ENCODE assay signal across 8 cellular contexts in the genomic region with DNA sequence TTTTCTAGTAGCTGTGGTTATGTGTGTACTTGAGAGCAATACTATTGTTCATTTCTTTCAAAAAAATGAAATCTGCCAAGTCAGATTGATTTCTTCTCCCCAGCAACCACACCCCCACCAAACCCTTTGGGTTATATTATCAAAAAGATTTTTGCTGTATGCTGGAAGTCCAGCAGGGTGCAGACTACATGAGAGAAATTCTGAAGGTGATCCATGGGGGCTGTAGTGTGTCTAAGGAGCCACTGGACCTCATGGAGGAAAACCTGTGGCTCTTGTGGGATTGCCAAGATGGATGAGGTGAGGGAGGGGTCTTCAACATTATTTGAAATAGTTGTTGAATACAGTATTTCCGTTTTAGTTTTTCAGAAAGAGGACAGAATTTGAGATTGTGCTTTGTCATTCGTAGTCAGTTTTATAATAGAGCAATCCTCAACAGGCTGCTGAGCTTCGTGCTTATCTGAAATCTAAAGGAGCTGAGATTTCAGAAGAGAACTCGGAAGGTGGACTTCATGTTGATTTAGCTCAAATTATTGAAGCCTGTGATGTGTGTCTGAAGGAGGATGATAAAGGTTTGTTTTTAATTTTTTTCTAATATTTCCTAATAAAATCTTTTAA. TPM values are rescaled to one million over a fixed set of nuclear protein-coding genes. Genes with fewer than 3 reads are reported as not detected.
DNase-seq lines count a peak whose midpoint lies in the region; ATAC-seq and TF ChIP-seq lines count a peak whose summit lies in the region.

No MANE protein-coding gene starts in this region.

- no TSS peak for BruUV-seq in PC-9 (replicated peaks; lab: Mats Ljungman, UMichigan)

- intact Hi-C loops in PC-9 (cut with micrococcal nuclease; ENCODE audit: unreplicated experiment) = loop anchor here (10.0 kb wide), 2 partner anchors 208 to 308 kb away; a partner anchor contains a TSS

- no peaks in the 10 kb centered on the region for H3K9me3 ChIP-seq in PC-9 (ENCODE audit: insufficient read depth, low read depth)

- peak; percentile 56 for DNase-seq in ACHN
- peak; percentile 27 for DNase-seq in GM03348 (ENCODE audit: low spot score)
- peak in 1 of 2 experiments; percentile 50 for DNase-seq in PC-9
- no peak for DNase-seq in epithelial cell of proximal tubule (ENCODE audit: low read depth)
- DNase-seq in NK-92 (lab: John Stamatoyannopoulos, UW; ENCODE audit: unreplicated experiment) = no peak
- no peak for DNase-seq in NCI-H1694 (lab: John Stamatoyannopoulos, UW)

- in situ Hi-C loops in ACHN (cut with HindIII; ENCODE audit: low pct_ligation_motif_present, low pct_unique_long_range_greater_than_20kb, low sequenced_read_pairs) = no loop called here

- H3K4me3 ChIP-seq in PC-9 (peak overlapping the region; percentile 92; the same call in 1 of the 2 replicates), epithelial cell of proximal tubule (ENCODE audit: low read depth, low read length) (no peak overlapping the region)

- peaks cover 37% of the 10 kb centered on the region for H3K36me3 ChIP-seq in PC-9 (ENCODE audit: low read depth)

- H3F3A ChIP-seq in PC-9 (ENCODE audit: insufficient read depth, low read depth) = peaks cover 3% of the 10 kb centered on the region; the same call in 1 of the 2 replicates

- TF ChIP-seq CTCF in PC-9 (conservative IDR thresholded peaks at IDR 0.05) (no peak; the same call in 1 of the 2 replicates), epithelial cell of proximal tubule (conservative IDR thresholded peaks at IDR 0.05; ENCODE audit: low read depth, low read length) (peak; percentile 44)

- no peak overlapping the region for H2AFZ ChIP-seq in PC-9

- peaks cover 36% of the 10 kb centered on the region for H3K4me1 ChIP-seq in PC-9 (replicated peaks; ENCODE audit: insufficient read depth)

- H3K9me2 ChIP-seq in PC-9 (ENCODE audit: insufficient read depth) = no peaks in the 10 kb centered on the region

- no peaks in the 10 kb centered on the region for H3K27me3 ChIP-seq in PC-9 (ENCODE audit: insufficient read depth, low read depth)

- H3K27ac ChIP-seq in PC-9 = peak overlapping the region; percentile 14; the same call in 1 of the 2 replicates

- POLR2A ChIA-PET in PC-9 (lab: Charles Lee; ENCODE audit: unreplicated experiment) = no interaction called here

- H3K4me2 ChIP-seq in PC-9 = peak overlapping the region; percentile 85

- ATAC-seq in HG03460 (IDR thresholded peaks at IDR 0.05; ENCODE audit: unreplicated experiment) (no peak), HG02840 (IDR thresholded peaks at IDR 0.05; ENCODE audit: low FRiP score, unreplicated experiment) (no peak)

- CTCF ChIA-PET in PC-9 (lab: Charles Lee) = no interaction called here

- H3K79me2 ChIP-seq in PC-9 (ENCODE audit: low read depth) = peaks cover 75% of the 10 kb centered on the region

- H4K20me1 ChIP-seq in PC-9 (ENCODE audit: insufficient read depth) = peaks cover 56% of the 10 kb centered on the region

RNA-seq across cellular contexts. Expression of a gene that starts 3.1 kb away (rescaled TPM):
- 322 and 357 TPM in 2 replicates for total RNA-seq in PC-9 (2021)
- total RNA-seq in epithelial cell of proximal tubule = 586 and 599 TPM in 2 replicates

Comparison
In these comparisons a context has a peak if more than half of its experiments do, and no peak if none do; other contexts are left out.
1. DNase-seq: peak in ACHN (single experiment) and GM03348 (single experiment); none in epithelial cell of proximal tubule (single experiment), NK-92 (single experiment) and NCI-H1694 (single experiment).